9 cellular contexts compared by ENCODE assay signal in genomic region chr21:37658994-37659458, GRCh38.
DNase-seq lines count a peak whose midpoint lies in the region; ATAC-seq and TF ChIP-seq lines count a peak whose summit lies in the region.
"Had no signal": no experiment of that assay in that cellular context is flagged by ENCODE, and none has a peak within 500 bp of the region (broad histone marks: within the 10 kb centered on the region; RNA-seq: fewer than 3 reads in every experiment).

No MANE protein-coding gene starts in this region.

- TF ChIP-seq CTCF in HFF-Myc (IDR thresholded peaks at IDR 0.05; ENCODE audit: low read depth, low read length, missing control alignments) (peak; percentile 11), ascending aorta (IDR thresholded peaks at IDR 0.05) (peak; percentile 3 to 39 (median 37)), stomach (IDR thresholded peaks at IDR 0.05) (peak in 2 of 7 experiments; percentile 11 to 23)

- H3K4me1 ChIP-seq in ascending aorta (peaks cover 5 to 14% of the 10 kb centered on the region in 2 donors), right cardiac atrium (ENCODE audit: control insufficient read depth, insufficient read depth, low read length) (peaks cover 6% of the 10 kb centered on the region), stomach (peaks cover 17 to 30% (median 28%) of the 10 kb centered on the region in 4 donors)

- DNase-seq in HFF-Myc (ENCODE audit: extremely low read depth, low read depth) (peak; percentile 16), ascending aorta (ENCODE audit: low spot score in 2 of 2) (peak; percentile 35 to 82), right cardiac atrium (no peak), stomach (no peak), NCI-H1092 (lab: John Stamatoyannopoulos, UW) (no peak), T-helper 1 cell (no peak), NCI-H2107 treated with DMSO at 0.1 percent for 48 hours (lab: John Stamatoyannopoulos, UW; ENCODE audit: unreplicated experiment) (no peak)
- DNase-seq: NCI-H748 treated with DMSO at 0.1 percent for 48 hours had no signal

- intact Hi-C loops in ascending aorta (cut with DNase I), result loop anchor here (1.0 to 5.0 kb wide), 5 partner anchors 95 to 400 kb away; partner anchors contain the start of gene DYRK1A
- intact Hi-C loops in right cardiac atrium (cut with DNase I), result no loop called here
- intact Hi-C loops in stomach (cut with DNase I; ENCODE audit: low total_unique reads), result no loop called here

- TF ChIP-seq POLR2A in stomach (IDR thresholded peaks at IDR 0.05), result no peak

- ATAC-seq in right cardiac atrium (peak; percentile 28 to 78), HG03045 (IDR thresholded peaks at IDR 0.05; ENCODE audit: unreplicated experiment) (no peak)

- H3K27me3 ChIP-seq in ascending aorta (no peaks in the 10 kb centered on the region), right cardiac atrium (ENCODE audit: control insufficient read depth, insufficient read depth) (no peaks in the 10 kb centered on the region), stomach (no peaks in the 10 kb centered on the region)

- H3K4me3 ChIP-seq in HFF-Myc (replicated peaks; ENCODE audit: low read depth, low read length) (no peak overlapping the region), ascending aorta (peak overlapping the region in 1 of 2 donors; percentile 26), right cardiac atrium (ENCODE audit: low read length) (no peak overlapping the region), stomach (no peak overlapping the region)

- WGBS in right cardiac atrium, result 46% methylated on average over 6 of the region's 6 CpGs
- WGBS in stomach, 5 donors, result 22 to 34% (median 26%) methylated on average over 6 of the region's 6 CpGs

- H3K27ac ChIP-seq in ascending aorta, result peak overlapping the region; percentile 67 to 81
- no peak overlapping the region for H3K27ac ChIP-seq in right cardiac atrium (ENCODE audit: low read length)
- peak overlapping the region in 4 of 5 donors; percentile 73 to 82 (median 78) for H3K27ac ChIP-seq in stomach

- TF ChIP-seq EP300 in stomach (IDR thresholded peaks at IDR 0.05), result peak; percentile 57

- H3K9me3 ChIP-seq in ascending aorta, result no peaks in the 10 kb centered on the region
- H3K9me3 ChIP-seq in right cardiac atrium (ENCODE audit: control insufficient read depth, low read length), result no peaks in the 10 kb centered on the region
- H3K9me3 ChIP-seq in stomach, result no peaks in the 10 kb centered on the region

- H3K36me3 ChIP-seq in ascending aorta, result no peaks in the 10 kb centered on the region
- H3K36me3 ChIP-seq in stomach, result no peaks in the 10 kb centered on the region

Comparison
In these comparisons a context has a peak if more than half of its experiments do, and no peak if none do; other contexts are left out.
1. DNase-seq: peak in HFF-Myc (single experiment) and ascending aorta (2 of 2); none in right cardiac atrium (0 of 3), stomach (single experiment), NCI-H1092 (single experiment), T-helper 1 cell (0 of 5) and NCI-H2107 treated with DMSO at 0.1 percent for 48 hours (single experiment).